In the genomic region with DNA sequence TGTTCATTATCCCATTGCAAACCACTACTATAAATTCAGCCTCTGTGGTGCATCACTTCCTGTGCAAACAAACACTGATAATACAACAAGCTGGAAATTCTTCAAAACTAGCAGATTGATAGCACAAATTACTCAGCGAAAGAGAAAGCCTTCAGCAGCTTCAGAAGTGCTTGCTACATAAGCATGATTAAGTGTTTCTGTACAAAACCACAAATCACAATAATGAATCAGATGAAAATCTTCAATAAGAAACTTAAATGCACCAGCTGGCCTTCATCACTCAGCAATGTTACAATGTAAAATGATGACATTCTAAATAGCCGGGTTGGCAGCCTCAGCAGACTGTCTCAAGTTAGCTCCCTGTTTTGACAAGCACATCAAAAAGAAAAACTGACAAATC, we compare ENCODE assay signal across 12 cellular contexts.
DNase-seq lines count a peak whose midpoint lies in the region; ATAC-seq and TF ChIP-seq lines count a peak whose summit lies in the region.
"Had no signal": no experiment of that assay in that cellular context is flagged by ENCODE, and none has a peak within 500 bp of the region (broad histone marks: within the 10 kb centered on the region; RNA-seq: fewer than 3 reads in every experiment).

No MANE protein-coding gene starts in this region.

- H3K36me3 ChIP-seq in brain microvascular endothelial cell (replicated peaks) = no peaks in the 10 kb centered on the region
- H3K36me3 ChIP-seq: prostate gland, upper lobe of left lung had no signal

- H3K27ac ChIP-seq in brain microvascular endothelial cell = no peak overlapping the region
- H3K27ac ChIP-seq: prostate gland, upper lobe of left lung had no signal

- no peak for TF ChIP-seq CTCF in brain microvascular endothelial cell (IDR thresholded peaks at IDR 0.05; ENCODE audit: low read depth, low read length, missing control alignments)

- ATAC-seq in GM18867 (IDR thresholded peaks at IDR 0.05; ENCODE audit: unreplicated experiment) = peak; percentile 86
- ATAC-seq: GM23338 had no signal

- DNase-seq in M059J (ENCODE audit: low read depth) (peak; percentile 63), brain microvascular endothelial cell (peak; percentile 0), pons (ENCODE audit: low spot score) (peak; percentile 65), NCI-H524 (lab: John Stamatoyannopoulos, UW) (no peak), Kasumi-1 (lab: John Stamatoyannopoulos, UW) (no peak), COR-L47 (lab: John Stamatoyannopoulos, UW) (no peak), AG08395 (ENCODE audit: low spot score) (no peak)
- DNase-seq: NCI-H2107, upper lobe of left lung had no signal

- H3K4me3 ChIP-seq in brain microvascular endothelial cell (ENCODE audit: low read depth, low read length) = no peak overlapping the region
- H3K4me3 ChIP-seq: GM23338, prostate gland, upper lobe of left lung had no signal

- in situ Hi-C loops in brain microvascular endothelial cell (cut with HindIII; ENCODE audit: low pct_ligation_motif_present, low sequenced_read_pairs) = no loop called here

- H3K27me3 ChIP-seq in brain microvascular endothelial cell (replicated peaks) = no peaks in the 10 kb centered on the region
- H3K27me3 ChIP-seq: upper lobe of left lung had no signal

Comparison
In these comparisons a context has a peak if more than half of its experiments do, and no peak if none do; other contexts are left out.
1. DNase-seq: peak in M059J (single experiment), brain microvascular endothelial cell (single experiment) and pons (single experiment); none in NCI-H524 (0 of 2), Kasumi-1 (0 of 2), COR-L47 (single experiment) and AG08395 (single experiment).